Comparison of ENCODE assay signal across 9 cellular contexts in the genomic region with DNA sequence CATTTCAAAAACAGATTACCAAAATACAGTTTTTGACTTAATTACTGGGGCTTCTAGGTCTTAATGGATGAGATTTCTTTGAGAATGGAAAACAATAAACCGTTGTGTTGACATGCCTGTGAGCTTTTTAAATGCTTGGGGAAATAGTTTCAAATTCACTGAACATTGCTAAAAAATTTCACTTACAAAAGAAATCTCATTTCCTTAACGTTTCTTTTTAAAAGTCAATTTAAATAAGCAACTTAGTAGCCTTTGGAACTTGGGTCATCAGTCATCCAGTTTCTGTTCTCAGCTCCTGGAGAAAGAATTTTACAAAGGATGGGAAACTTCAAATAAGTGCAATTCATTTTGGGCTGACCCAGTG. TPM values are rescaled to one million over a fixed set of nuclear protein-coding genes. Genes with fewer than 3 reads are reported as not detected.
DNase-seq lines count a peak whose midpoint lies in the region; ATAC-seq, FAIRE-seq and TF ChIP-seq lines count a peak whose summit lies in the region.
"Had no signal": no experiment of that assay in that cellular context is flagged by ENCODE, and none has a peak within 500 bp of the region (broad histone marks: within the 10 kb centered on the region; RNA-seq: fewer than 3 reads in every experiment).

No MANE protein-coding gene starts in this region.

- peak overlapping the region; percentile 94 for H3K4me3 Mint-ChIP-seq in T-helper 17 cell

- in situ Hi-C loops in gastrocnemius medialis (cut with MboI; ENCODE audit: low sequenced_read_pairs in 4 of 4) = no loop called here

- intact Hi-C loops in gastrocnemius medialis (cut with DNase I; ENCODE audit: low total_unique reads) = no loop called here

- no peak for TF ChIP-seq POLR2A in gastrocnemius medialis (IDR thresholded peaks at IDR 0.05)
- no peak for TF ChIP-seq POLR2A in GM12891 (IDR thresholded peaks at IDR 0.05; ENCODE audit: low read depth, low read length)

- H3K36me3 Mint-ChIP-seq in T-helper 17 cell (ENCODE audit: low read depth) = peaks cover 14% of the 10 kb centered on the region

- no peaks in the 10 kb centered on the region for H3K36me3 ChIP-seq in gastrocnemius medialis

- H3K27me3 Mint-ChIP-seq in T-helper 17 cell = no peaks in the 10 kb centered on the region

- H3K27ac ChIP-seq in gastrocnemius medialis = peak overlapping the region; percentile 96 to 100 (median 99)

- H3K4me3 ChIP-seq in GM08714 (ENCODE audit: low read length) = peak overlapping the region; percentile 99; the same call in 1 of the 2 replicates
- H3K4me3 ChIP-seq in fibroblast of mammary gland (ENCODE audit: control insufficient read depth, low read depth, low read length) = peak overlapping the region; percentile 83
- H3K4me3 ChIP-seq in gastrocnemius medialis = peak overlapping the region in 1 of 4 donors; percentile 1
- H3K4me3 ChIP-seq: lung had no signal

- no peaks in the 10 kb centered on the region for H3K9me3 ChIP-seq in T-helper 17 cell (ENCODE audit: control insufficient read depth, low read length, poor library complexity, severe bottlenecking)
- no peaks in the 10 kb centered on the region for H3K9me3 ChIP-seq in gastrocnemius medialis

- no peak for FAIRE-seq in GM12891 (lab: Jason Lieb, UNC)

- peaks cover 64 to 69% of the 10 kb centered on the region in 2 donors for H3K4me1 ChIP-seq in gastrocnemius medialis

- H3K27ac Mint-ChIP-seq in T-helper 17 cell = peak overlapping the region; percentile 98

- H3K4me1 Mint-ChIP-seq in T-helper 17 cell = peaks cover 51% of the 10 kb centered on the region

- H3K27me3 ChIP-seq in gastrocnemius medialis = no peaks in the 10 kb centered on the region

- ATAC-seq in T-helper 17 cell (no peak), gastrocnemius medialis (no peak), HG03571 (IDR thresholded peaks at IDR 0.05; ENCODE audit: unreplicated experiment) (no peak), HG03565 (IDR thresholded peaks at IDR 0.05; ENCODE audit: unreplicated experiment) (no peak), HG03342 (IDR thresholded peaks at IDR 0.05; ENCODE audit: unreplicated experiment) (no peak)

- no peak for TF ChIP-seq CTCF in fibroblast of mammary gland (conservative IDR thresholded peaks at IDR 0.05; ENCODE audit: control insufficient read depth, insufficient read depth, low read depth, low read length)
- no peak for TF ChIP-seq CTCF in gastrocnemius medialis (IDR thresholded peaks at IDR 0.05 in 4 of 5, conservative IDR thresholded peaks at IDR 0.05 in 1 of 5)

- DNase-seq in T-helper 17 cell (no peak), fibroblast of mammary gland (ENCODE audit: low read depth) (no peak), gastrocnemius medialis (no peak), GM12891 (ENCODE audit: insufficient read length, low spot score) (no peak)

TF ChIP-seq in GM12891, 5 proteins besides CTCF, POLR2A, EP300 and RAD21:
- TF ChIP-seq TAF1 (IDR thresholded peaks at IDR 0.05; ENCODE audit: low read depth, low read length) (no peak), SPI1 (IDR thresholded peaks at IDR 0.05; ENCODE audit: low read depth, low read length) (no peak), POU2F2 (IDR thresholded peaks at IDR 0.05; ENCODE audit: low read depth, low read length) (no peak), POLR2AphosphoS5 (IDR thresholded peaks at IDR 0.05; ENCODE audit: low read depth, low read length) (no peak)
TF ChIP-seq in GM12891: peak in this region for 0.

RNA-seq across cellular contexts. Expression of a gene that starts 4.4 kb away (rescaled TPM):
- 10 to 100 TPM; 58.4 to 60.7 TPM for total RNA-seq in T-helper 17 cell
- 10 to 100 TPM; 16.2 to 31.7 (median 22.8) TPM for total RNA-seq in gastrocnemius medialis
- 14.9 TPM for polyA plus RNA-seq in GM12891 (2012; ENCODE audit: low read depth, missing spikeins)

RNA-seq across cellular contexts. Expression of a gene that starts 21.5 kb away (rescaled TPM):
- total RNA-seq in T-helper 17 cell = 10 to 100 TPM; 36.2 to 37.0 TPM
- 10 to 100 TPM; 29.7 to 74.6 (median 46.4) TPM for total RNA-seq in gastrocnemius medialis
- polyA plus RNA-seq in GM12891 (2012; ENCODE audit: low read depth, missing spikeins) = 99.4 TPM
